Comparison of ENCODE assay signal across 8 cellular contexts in the genomic region with DNA sequence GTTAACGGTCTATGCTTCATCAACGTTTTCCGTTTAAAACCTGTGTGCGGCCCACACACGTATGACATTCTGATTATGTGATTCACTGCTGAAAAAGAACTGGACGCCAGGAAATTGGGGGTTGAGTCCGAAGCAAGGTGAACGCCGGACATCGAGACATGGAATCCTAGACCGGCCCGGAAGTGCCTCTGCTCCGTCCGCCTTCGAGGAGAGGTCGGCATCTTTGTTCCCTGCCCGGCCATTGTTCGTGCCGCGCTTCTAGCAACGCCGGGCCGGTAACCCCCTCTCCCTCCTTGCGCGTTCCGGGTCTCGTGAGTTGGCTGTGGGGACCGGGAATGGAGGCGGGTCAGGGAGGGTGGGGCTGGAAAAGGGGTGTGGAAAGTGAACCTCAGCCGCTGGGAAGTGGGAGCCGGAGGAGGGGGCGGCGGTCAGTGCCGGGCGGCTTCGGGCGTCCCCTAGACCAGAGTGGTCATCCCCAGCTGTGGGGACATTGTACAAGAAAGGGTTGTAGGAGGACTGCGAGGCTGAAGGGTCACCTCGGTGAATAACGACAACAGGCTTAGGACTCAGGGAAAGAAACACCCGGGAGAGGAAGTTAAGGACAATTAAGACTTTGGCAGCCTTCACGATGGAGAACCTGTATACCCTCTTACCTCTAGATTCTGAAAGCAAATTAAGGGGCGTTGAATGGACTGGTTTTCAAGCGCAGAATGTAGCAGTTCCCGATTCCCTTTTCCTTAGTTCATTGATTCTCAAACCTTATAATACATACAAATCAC. TPM values are rescaled to one million over a fixed set of nuclear protein-coding genes. Genes with fewer than 3 reads are reported as not detected.
DNase-seq lines count a peak whose midpoint lies in the region; ATAC-seq and TF ChIP-seq lines count a peak whose summit lies in the region.

A gene (plus strand): TSS at position 220 of the 779 bp plus-strand sequence. CDS start 1,810 bp downstream, outside the sequence.

- peak within 1 kb of the TSS; percentile 93 for H3K4me3 ChIP-seq in BE2C (ENCODE audit: low read depth, low read length)

- H3K27me3 ChIP-seq in BE2C: peaks cover 2% of the 10 kb centered on the region; the same call in 1 of the 2 replicates

- peaks cover 24% of the 10 kb centered on the region for H3K36me3 ChIP-seq in BE2C

- H3K4me1 ChIP-seq in BE2C: no peaks in the 10 kb centered on the region

- TF ChIP-seq CTCF in BE2C (IDR thresholded peaks at IDR 0.05; ENCODE audit: low read depth, low read length): no peak

- H3K9me3 ChIP-seq in BE2C: no peaks in the 10 kb centered on the region

- ATAC-seq in GM18873 (IDR thresholded peaks at IDR 0.05; ENCODE audit: low FRiP score, unreplicated experiment): peak; percentile 75
- ATAC-seq in HG03097 (IDR thresholded peaks at IDR 0.05; ENCODE audit: low FRiP score, unreplicated experiment): peak; percentile 75
- ATAC-seq in activated CD4-positive, CD25-positive, alpha-beta regulatory T cell treated with anti-CD3 and anti-CD28 coated beads, Interleukin-2, amount 50 U/mL, for 24 hours: peak; percentile 80 to 82

- in situ Hi-C loops in endometrial microvascular endothelial cells (cut with HindIII; ENCODE audit: inconsistent ontology term, low pct_unique_long_range_greater_than_20kb, low sequenced_read_pairs): no loop called here

- peak; percentile 82 for DNase-seq in BE2C
- peak; percentile 86 for DNase-seq in NCI-H2171 (lab: John Stamatoyannopoulos, UW)
- peak; percentile 78 to 91 for DNase-seq in lung microvascular endothelial cell (ENCODE audit: low read depth in 2 of 2)
- DNase-seq in stimulated activated CD8-positive, alpha-beta memory T cell treated with anti-CD3 and anti-CD28 coated beads, Interleukin-7, amount 100 ng/mL, for 24 hours (ENCODE audit: low read depth): peak; percentile 28

RNA-seq across cellular contexts. Expression of the gene that starts here (rescaled TPM):
- polyA plus RNA-seq in BE2C (2012; ENCODE audit: insufficient read depth, insufficient read length, low read depth): 23.5 TPM
- total RNA-seq in endometrial microvascular endothelial cells (ENCODE audit: inconsistent ontology term) (11.8 TPM), lung microvascular endothelial cell (6.5 and 10.1 TPM in 2 replicates)

Comparison
In these comparisons a context has a peak if more than half of its experiments do, and no peak if none do; other contexts are left out.
1. Peak in every context shown above with its lines: DNase-seq, ATAC-seq and H3K4me3 ChIP-seq.
2. DNase-seq: peak in every context shown above with its lines; median percentile 86 in NCI-H2171; 84 in lung microvascular endothelial cell; 82 in BE2C; 28 in stimulated activated CD8-positive, alpha-beta memory T cell treated with anti-CD3 and anti-CD28 coated beads, Interleukin-7, amount 100 ng/mL, for 24 hours.